In genomic region chr19:42091300-42092266, GRCh38 we compare ENCODE assay signal across 9 cellular contexts. TPM values are rescaled to one million over a fixed set of nuclear protein-coding genes. Genes with fewer than 3 reads are reported as not detected.
DNase-seq lines count a peak whose midpoint lies in the region; ATAC-seq and TF ChIP-seq lines count a peak whose summit lies in the region.
"Had no signal": no experiment of that assay in that cellular context is flagged by ENCODE, and none has a peak within 500 bp of the region (broad histone marks: within the 10 kb centered on the region; RNA-seq: fewer than 3 reads in every experiment).

No MANE protein-coding gene starts in this region.

- ATAC-seq in gastroesophageal sphincter (no peak), HG03469 (IDR thresholded peaks at IDR 0.05; ENCODE audit: unreplicated experiment) (no peak)

- no peak overlapping the region for H3K27ac ChIP-seq in SK-N-SH (ENCODE audit: low read depth in 2 of 2, low read length in 1 of 2)
- peak overlapping the region in 3 of 4 donors; percentile 39 to 57 (median 57) for H3K27ac ChIP-seq in gastroesophageal sphincter
- no peak overlapping the region for H3K27ac ChIP-seq in prostate gland
- no peak overlapping the region for H3K27ac ChIP-seq in dorsolateral prefrontal cortex
- H3K27ac ChIP-seq in endodermal cell (ENCODE audit: low read depth, low read length) = no peak overlapping the region

- no peaks in the 10 kb centered on the region for H3K36me3 Mint-ChIP-seq in endodermal cell (ENCODE audit: low read depth)

- POLR2A ChIA-PET in SK-N-SH (lab: Yijun Ruan, JAX) = no interaction called here

- H3K4me3 ChIP-seq in AG10803 (ENCODE audit: low read length) (no peak overlapping the region), SK-N-SH (ENCODE audit: low read depth in 2 of 2, low read length in 1 of 2) (no peak overlapping the region), gastroesophageal sphincter (no peak overlapping the region), prostate gland (no peak overlapping the region), dorsolateral prefrontal cortex (no peak overlapping the region), endodermal cell (ENCODE audit: low read length) (no peak overlapping the region)
- H3K4me3 ChIP-seq: tibial nerve had no signal

- no peak overlapping the region for H3K27ac Mint-ChIP-seq in endodermal cell

- WGBS in SK-N-SH (ENCODE audit: low lambda C conversion rate) = 82% methylated on average over 27 of the region's 29 CpGs
- 20 to 55% methylated on average over 3 to 4 of the region's 29 CpGs for WGBS in gastroesophageal sphincter (ENCODE audit: low coverage in 1 of 2), 2 donors
- WGBS in prostate gland = 66% methylated on average over 29 of the region's 29 CpGs
- WGBS in endodermal cell (ENCODE audit: insufficient coverage in 1 of 2, insufficient read length in 1 of 2), 2 experiments = 92 to 93% methylated on average over 13 to 27 of the region's 29 CpGs

- H2AFZ ChIP-seq in SK-N-SH (ENCODE audit: low read depth) = no peak overlapping the region

- H3K9me2 ChIP-seq in SK-N-SH = no peaks in the 10 kb centered on the region

- peaks cover 3% of the 10 kb centered on the region for H3K4me1 Mint-ChIP-seq in endodermal cell

- H3K4me1 ChIP-seq in SK-N-SH (ENCODE audit: control insufficient read depth in 1 of 2, insufficient read depth in 2 of 2, low read depth in 1 of 2, low read length in 1 of 2) (peaks cover 5 to 16% of the 10 kb centered on the region in 2 experiments; a peak in 3 of 4 replicates), gastroesophageal sphincter (peaks cover 0 to 65% (median 13%) of the 10 kb centered on the region in 3 donors), prostate gland (replicated peaks) (no peaks in the 10 kb centered on the region), endodermal cell (ENCODE audit: control insufficient read depth, insufficient read depth, low read length) (no peaks in the 10 kb centered on the region)

- H3K27me3 Mint-ChIP-seq in endodermal cell (ENCODE audit: insufficient read depth) = peaks cover 16% of the 10 kb centered on the region

- H3F3A ChIP-seq in SK-N-SH (replicated peaks; ENCODE audit: insufficient read depth) = peaks cover 12% of the 10 kb centered on the region

- TF ChIP-seq POLR2A in gastroesophageal sphincter (IDR thresholded peaks at IDR 0.05) (no peak), prostate gland (IDR thresholded peaks at IDR 0.05) (no peak)

- CTCF ChIA-PET in SK-N-SH (lab: Yijun Ruan, JAX) = interaction anchor here (0.8 to 1.3 kb wide), 3 partner anchors 17 to 92 kb away, joined by 3 to 4 read pairs (median 3); no protein-coding TSS in a partner anchor

- H3K9ac ChIP-seq in SK-N-SH (no peak overlapping the region), endodermal cell (ENCODE audit: extremely low read depth, low read length, poor library complexity, severe bottlenecking) (no peak overlapping the region)

- H3K4me2 ChIP-seq in SK-N-SH = no peak overlapping the region

- H3K9me3 ChIP-seq in SK-N-SH (no peaks in the 10 kb centered on the region), gastroesophageal sphincter (no peaks in the 10 kb centered on the region), prostate gland (no peaks in the 10 kb centered on the region), endodermal cell (ENCODE audit: control insufficient read depth, low read length) (no peaks in the 10 kb centered on the region)
- H3K9me3 ChIP-seq: tibial nerve had no signal

- TF ChIP-seq RAD21 in SK-N-SH (IDR thresholded peaks at IDR 0.05; ENCODE audit: low read length) = no peak

- no peaks in the 10 kb centered on the region for H3K79me2 ChIP-seq in SK-N-SH (ENCODE audit: insufficient read depth)

- peak; percentile 54 for DNase-seq in AG10803 (ENCODE audit: low read depth)
- peak; percentile 57 for DNase-seq in Daoy (ENCODE audit: low read depth)
- peak; percentile 50 for DNase-seq in SK-N-SH
- no peak for DNase-seq in prostate gland (ENCODE audit: low spot score)
- DNase-seq in dorsolateral prefrontal cortex = no peak
- DNase-seq in endodermal cell = no peak

- no peaks in the 10 kb centered on the region for H3K9me3 Mint-ChIP-seq in endodermal cell

- TF ChIP-seq CTCF in AG10803 (conservative IDR thresholded peaks at IDR 0.05; ENCODE audit: low read length) = no peak
- TF ChIP-seq CTCF in SK-N-SH (IDR thresholded peaks at IDR 0.05) = no peak
- TF ChIP-seq CTCF in gastroesophageal sphincter (IDR thresholded peaks at IDR 0.05) = no peak
- TF ChIP-seq CTCF in prostate gland (IDR thresholded peaks at IDR 0.05) = no peak
- no peak for TF ChIP-seq CTCF in dorsolateral prefrontal cortex (IDR thresholded peaks at IDR 0.05 in 54 of 56, conservative IDR thresholded peaks at IDR 0.05 in 2 of 56; ENCODE audit: low read depth in 1 of 56, partially characterized antibody in 56 of 56)
- TF ChIP-seq CTCF in endodermal cell (conservative IDR thresholded peaks at IDR 0.05) = no peak

- no peak overlapping the region for H3K4me3 Mint-ChIP-seq in endodermal cell

- intact Hi-C loops in prostate gland (cut with DNase I) (no loop called here), dorsolateral prefrontal cortex (cut with DNase I) (no loop called here)

- TF ChIP-seq EP300 in SK-N-SH (IDR thresholded peaks at IDR 0.05; ENCODE audit: borderline replicate concordance in 1 of 2, low read depth in 1 of 2, low read length in 1 of 2) (no peak), gastroesophageal sphincter (IDR thresholded peaks at IDR 0.05) (no peak)

- H3K36me3 ChIP-seq in SK-N-SH (replicated peaks in 1 of 2; ENCODE audit: control insufficient read depth in 1 of 2, insufficient read depth in 2 of 2, low read length in 1 of 2) (no peaks in the 10 kb centered on the region), gastroesophageal sphincter (peaks cover 0 to 5% of the 10 kb centered on the region in 2 donors), prostate gland (no peaks in the 10 kb centered on the region), endodermal cell (ENCODE audit: control insufficient read depth, insufficient read depth, low read length) (no peaks in the 10 kb centered on the region)
- H3K36me3 ChIP-seq: tibial nerve had no signal

- H4K20me1 ChIP-seq in SK-N-SH (ENCODE audit: insufficient read depth) = no peaks in the 10 kb centered on the region

- no peaks in the 10 kb centered on the region for H3K27me3 ChIP-seq in SK-N-SH (ENCODE audit: insufficient read depth)
- no peaks in the 10 kb centered on the region for H3K27me3 ChIP-seq in gastroesophageal sphincter
- H3K27me3 ChIP-seq in prostate gland (replicated peaks; ENCODE audit: insufficient read depth) = no peaks in the 10 kb centered on the region
- peaks cover 0 to 9% (median 0%) of the 10 kb centered on the region in 45 donors for H3K27me3 ChIP-seq in dorsolateral prefrontal cortex
- H3K27me3 ChIP-seq in endodermal cell (ENCODE audit: control insufficient read depth, insufficient read depth, low read length, poor library complexity, severe bottlenecking) = no peaks in the 10 kb centered on the region

TF ChIP-seq in SK-N-SH, 30 proteins besides CTCF, POLR2A, EP300 and RAD21 (continues in another document):
- TF ChIP-seq GATA2 (CRISPR knock-in tag; IDR thresholded peaks at IDR 0.05) (no peak), TCF12 (IDR thresholded peaks at IDR 0.05) (no peak), RFX5 (IDR thresholded peaks at IDR 0.05; ENCODE audit: low read length) (no peak), JUND (IDR thresholded peaks at IDR 0.05) (no peak), MEF2A (IDR thresholded peaks at IDR 0.05; ENCODE audit: borderline replicate concordance, low read depth) (no peak), SMC3 (IDR thresholded peaks at IDR 0.05; ENCODE audit: low read depth, low read length) (no peak), TAF1 (IDR thresholded peaks at IDR 0.05; ENCODE audit: borderline replicate concordance, low read depth, low read length) (no peak), ELF1 (IDR thresholded peaks at IDR 0.05) (no peak), FOSL2 (IDR thresholded peaks at IDR 0.05; ENCODE audit: borderline replicate concordance, low read depth) (no peak)

RNA-seq across cellular contexts. Expression of gene ZNF574, which starts 15.6 kb away (rescaled TPM):
- total RNA-seq in Daoy (2014; rRNA removed; shearing (Covaris generic)) = 18.5 and 19.3 TPM in 2 replicates
- polyA plus RNA-seq in SK-N-SH (2012; rRNA removed) = 6.9 and 8.5 TPM in 2 replicates
- polyA plus RNA-seq in SK-N-SH (2012; cell fraction: cytosol; rRNA removed) = 2.4 and 4.9 TPM in 2 replicates
- polyA plus RNA-seq in SK-N-SH (2012; cell fraction: nucleus; rRNA removed) = 6.9 and 7.4 TPM in 2 replicates
- total RNA-seq in gastroesophageal sphincter = 10 to 100 TPM; 14.4 to 25.3 (median 17.1) TPM
- 10 to 100 TPM; 24.4 to 44.1 TPM for total RNA-seq in prostate gland
- 10 to 100 TPM in 119 of 120 experiments, 1 to 10 TPM in 1; 10.0 to 20.4 (median 14.5) TPM for total RNA-seq in dorsolateral prefrontal cortex
- 10 to 100 TPM; 20.9 to 22.1 TPM for total RNA-seq in endodermal cell
- 21.0 TPM for polyA plus RNA-seq in endodermal cell (2013, experiment 1 of 2)
- polyA plus RNA-seq in endodermal cell (2013, experiment 2 of 2) = 18.5 TPM

RNA-seq across cellular contexts. Expression of gene GRIK5, which starts 21.6 kb away (rescaled TPM):
- total RNA-seq in Daoy (2014; rRNA removed; shearing (Covaris generic)) = 0.42 and 0.57 TPM in 2 replicates
- 0.71 and 2.4 TPM in 2 replicates for polyA plus RNA-seq in SK-N-SH (2012; rRNA removed)
- 0.85 and 1.7 TPM in 2 replicates for polyA plus RNA-seq in SK-N-SH (2012; cell fraction: cytosol; rRNA removed)
- polyA plus RNA-seq in SK-N-SH (2012; cell fraction: nucleus; rRNA removed) = 3.7 and 4.4 TPM in 2 replicates
- total RNA-seq in gastroesophageal sphincter = 10 to 100 TPM in 3 of 4 donors, 1 to 10 TPM in 1; 7.0 to 23.4 (median 12.3) TPM
- total RNA-seq in prostate gland = 10 to 100 TPM in 1 of 2 donors, 1 to 10 TPM in 1; 1.3 to 25.2 TPM
- total RNA-seq in dorsolateral prefrontal cortex = 100 to 1,000 TPM in 1 of 120 experiments, 10 to 100 TPM in 119; 27.5 to 116 (median 63.3) TPM
- 10 to 100 TPM; 21.6 to 38.7 TPM for total RNA-seq in endodermal cell
- polyA plus RNA-seq in endodermal cell (2013, experiment 1 of 2) = 25.2 TPM
- 21.7 TPM for polyA plus RNA-seq in endodermal cell (2013, experiment 2 of 2)

RNA-seq across cellular contexts. Expression of gene POU2F2, which starts 40.7 kb away (rescaled TPM):
- total RNA-seq in Daoy (2014; rRNA removed; shearing (Covaris generic)) = 0.69 and 3.1 TPM in 2 replicates
- 0.15 and 0.49 TPM in 2 replicates for polyA plus RNA-seq in SK-N-SH (2012; rRNA removed)
- 0.18 and 0.29 TPM in 2 replicates for polyA plus RNA-seq in SK-N-SH (2012; cell fraction: cytosol; rRNA removed)
- polyA plus RNA-seq in SK-N-SH (2012; cell fraction: nucleus; rRNA removed) = 0.89 and 0.94 TPM in 2 replicates
- 1 to 10 TPM in 3 of 4 donors, under 1 TPM in 1; 0.93 to 1.8 (median 1.5) TPM for total RNA-seq in gastroesophageal sphincter
- total RNA-seq in prostate gland = 10 to 100 TPM in 1 of 2 donors, 1 to 10 TPM in 1; 3.4 to 17.4 TPM
- total RNA-seq in dorsolateral prefrontal cortex = 10 to 100 TPM in 65 of 120 experiments, 1 to 10 TPM in 55; 4.7 to 20.8 (median 10.2) TPM
- 1 to 10 TPM; 1.8 to 2.6 TPM for total RNA-seq in endodermal cell
- 9.7 TPM for polyA plus RNA-seq in endodermal cell (2013, experiment 1 of 2)
- polyA plus RNA-seq in endodermal cell (2013, experiment 2 of 2) = 7.1 TPM

Comparison
In these comparisons a context has a peak if more than half of its experiments do, and no peak if none do; other contexts are left out.
1. DNase-seq: peak in AG10803 (single experiment), Daoy (single experiment) and SK-N-SH (single experiment); none in prostate gland (single experiment), dorsolateral prefrontal cortex (0 of 10) and endodermal cell (single experiment).
2. H3K27ac ChIP-seq: peak in gastroesophageal sphincter (3 of 4); none in SK-N-SH (0 of 2), prostate gland (0 of 2), dorsolateral prefrontal cortex (0 of 59) and endodermal cell (single experiment).